In genomic region chr2:85326406-85326945, GRCh38 we compare ENCODE assay signal across 8 cellular contexts. TPM values are rescaled to one million over a fixed set of nuclear protein-coding genes. Genes with fewer than 3 reads are reported as not detected.
DNase-seq lines count a peak whose midpoint lies in the region; ATAC-seq and TF ChIP-seq lines count a peak whose summit lies in the region.

No MANE protein-coding gene starts in this region.

- H3K27ac Mint-ChIP-seq in stimulated activated naive CD8-positive, alpha-beta T cell treated with anti-CD3 and anti-CD28 coated beads, Interleukin-15, Interleukin-2, amounts not matched to agents 100 ng/mL and 50 ng/mL, for 24 hours = peak overlapping the region; percentile 99

- H3K9me3 Mint-ChIP-seq in stimulated activated naive CD8-positive, alpha-beta T cell treated with anti-CD3 and anti-CD28 coated beads, Interleukin-15, Interleukin-2, amounts not matched to agents 100 ng/mL and 50 ng/mL, for 24 hours = no peaks in the 10 kb centered on the region

- peak overlapping the region; percentile 83 for H3K4me3 ChIP-seq in astrocyte of the cerebellum (ENCODE audit: low read depth, low read length)
- peak overlapping the region; percentile 68 to 86 for H3K4me3 ChIP-seq in left lung

- peaks cover 58% of the 10 kb centered on the region for H3K4me1 Mint-ChIP-seq in stimulated activated naive CD8-positive, alpha-beta T cell treated with anti-CD3 and anti-CD28 coated beads, Interleukin-15, Interleukin-2, amounts not matched to agents 100 ng/mL and 50 ng/mL, for 24 hours (ENCODE audit: low read depth)

- peaks cover 20 to 65% of the 10 kb centered on the region in 2 donors for H3K4me1 ChIP-seq in left lung

- in situ Hi-C loops in astrocyte of the cerebellum (cut with HindIII; ENCODE audit: low sequenced_read_pairs) = no loop called here

- ATAC-seq in activated CD4-positive, CD25-positive, alpha-beta regulatory T cell treated with anti-CD3 and anti-CD28 coated beads, Interleukin-2, amount 50 U/mL, for 24 hours = peak; percentile 10 to 17
- peak; percentile 39 for ATAC-seq in HG03103 (IDR thresholded peaks at IDR 0.05; ENCODE audit: low read depth, unreplicated experiment)
- peak; percentile 3; the same call in 1 of the 3 replicates for ATAC-seq in SK-N-SH treated with all-trans-retinoic acid at 6 μM for 48 hours
- ATAC-seq in left lung = peak; percentile 2

- no peaks in the 10 kb centered on the region for H3K27me3 ChIP-seq in left lung

- peaks cover 0 to 35% of the 10 kb centered on the region in 2 donors for H3K36me3 ChIP-seq in left lung

- TF ChIP-seq CTCF in astrocyte of the cerebellum (IDR thresholded peaks at IDR 0.05; ENCODE audit: low read depth, low read length, missing control alignments) = no peak
- no peak for TF ChIP-seq CTCF in left lung (IDR thresholded peaks at IDR 0.05)

- H3K36me3 Mint-ChIP-seq in stimulated activated naive CD8-positive, alpha-beta T cell treated with anti-CD3 and anti-CD28 coated beads, Interleukin-15, Interleukin-2, amounts not matched to agents 100 ng/mL and 50 ng/mL, for 24 hours (ENCODE audit: low read depth) = peaks cover 55% of the 10 kb centered on the region

- peak overlapping the region; percentile 98 for H3K4me3 Mint-ChIP-seq in stimulated activated naive CD8-positive, alpha-beta T cell treated with anti-CD3 and anti-CD28 coated beads, Interleukin-15, Interleukin-2, amounts not matched to agents 100 ng/mL and 50 ng/mL, for 24 hours

- intact Hi-C loops in left lung (cut with DNase I) = no loop called here

- H3K9me3 ChIP-seq in left lung = no peaks in the 10 kb centered on the region

- H3K27ac ChIP-seq in left lung = peak overlapping the region; percentile 96 to 99

- H3K27me3 Mint-ChIP-seq in stimulated activated naive CD8-positive, alpha-beta T cell treated with anti-CD3 and anti-CD28 coated beads, Interleukin-15, Interleukin-2, amounts not matched to agents 100 ng/mL and 50 ng/mL, for 24 hours = no peaks in the 10 kb centered on the region

- no peak for DNase-seq in activated CD4-positive, CD25-positive, alpha-beta regulatory T cell (lab: John Stamatoyannopoulos, UW)
- DNase-seq in astrocyte of the cerebellum (ENCODE audit: low read depth) = no peak
- no peak for DNase-seq in left lung
- DNase-seq in NCI-H1436 treated with DMSO at 0.1 percent for 48 hours (lab: John Stamatoyannopoulos, UW) = no peak

TF ChIP-seq in SK-N-SH treated with all-trans-retinoic acid at 6 μM for 48 hours, 23 proteins besides CTCF, POLR2A, EP300 and RAD21:
- TF ChIP-seq RARB (CRISPR knock-in tag; IDR thresholded peaks at IDR 0.05) (no peak), CSRNP3 (CRISPR knock-in tag; IDR thresholded peaks at IDR 0.05) (no peak), ZFP30 (CRISPR knock-in tag; IDR thresholded peaks at IDR 0.05) (no peak), ISL1 (CRISPR knock-in tag; IDR thresholded peaks at IDR 0.05) (no peak), ARNTL (CRISPR knock-in tag; IDR thresholded peaks at IDR 0.05; ENCODE audit: borderline replicate concordance, low read depth) (no peak), SNAI2 (CRISPR knock-in tag; IDR thresholded peaks at IDR 0.05) (no peak), TOX (CRISPR knock-in tag; IDR thresholded peaks at IDR 0.05; ENCODE audit: borderline replicate concordance) (no peak), ZC3H10 (CRISPR knock-in tag; IDR thresholded peaks at IDR 0.05) (no peak)
- TF ChIP-seq, protein P1, sequence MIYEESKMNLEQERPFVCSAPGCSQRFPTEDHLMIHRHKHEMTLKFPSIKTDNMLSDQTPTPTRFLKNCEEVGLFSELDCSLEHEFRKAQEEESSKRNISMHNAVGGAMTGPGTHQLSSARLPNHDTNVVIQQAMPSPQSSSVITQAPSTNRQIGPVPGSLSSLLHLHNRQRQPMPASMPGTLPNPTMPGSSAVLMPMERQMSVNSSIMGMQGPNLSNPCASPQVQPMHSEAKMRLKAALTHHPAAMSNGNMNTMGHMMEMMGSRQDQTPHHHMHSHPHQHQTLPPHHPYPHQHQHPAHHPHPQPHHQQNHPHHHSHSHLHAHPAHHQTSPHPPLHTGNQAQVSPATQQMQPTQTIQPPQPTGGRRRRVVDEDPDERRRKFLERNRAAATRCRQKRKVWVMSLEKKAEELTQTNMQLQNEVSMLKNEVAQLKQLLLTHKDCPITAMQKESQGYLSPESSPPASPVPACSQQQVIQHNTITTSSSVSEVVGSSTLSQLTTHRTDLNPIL (CRISPR knock-in tag; IDR thresholded peaks at IDR 0.05; ENCODE audit: low read depth) = no peak

RNA-seq across cellular contexts. Expression of gene TGOLN2, which starts 1.3 kb away (rescaled TPM):
- total RNA-seq in left lung = 100 to 1,000 TPM; 122 to 133 TPM

RNA-seq across cellular contexts. Expression of gene RETSAT, which starts 27.9 kb away (rescaled TPM):
- 10 to 100 TPM; 67.6 to 68.1 TPM for total RNA-seq in left lung

RNA-seq across cellular contexts. Expression of gene ELMOD3, which starts 28.1 kb away (rescaled TPM):
- 10 to 100 TPM; 20.8 to 21.7 TPM for total RNA-seq in left lung
